Comparison of ENCODE assay signal across 1 cellular context in the genomic region with DNA sequence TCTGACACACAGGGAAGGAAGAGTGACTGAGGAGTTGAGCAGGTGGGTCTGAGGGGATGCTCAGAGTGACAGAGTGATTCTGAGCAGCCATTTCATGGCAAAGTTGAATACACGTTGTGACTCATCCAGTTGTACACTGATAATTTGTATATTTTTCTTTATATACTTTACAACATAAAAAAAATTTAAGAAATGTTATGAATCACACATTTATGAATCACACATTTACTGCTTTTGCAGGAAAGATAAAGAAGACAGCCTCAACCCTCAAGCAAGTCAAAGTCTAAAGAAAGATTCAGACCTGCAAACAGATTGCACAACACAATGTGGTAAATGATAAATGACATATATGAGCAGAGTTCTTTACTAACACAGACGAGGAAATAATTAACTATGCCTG.
TF ChIP-seq lines count a peak whose summit lies in the region.

No MANE protein-coding gene starts in this region.

TF ChIP-seq in SK-N-SH, 30 proteins besides CTCF, POLR2A, EP300 and RAD21 (continued from another document):
- TF ChIP-seq, protein P1, sequence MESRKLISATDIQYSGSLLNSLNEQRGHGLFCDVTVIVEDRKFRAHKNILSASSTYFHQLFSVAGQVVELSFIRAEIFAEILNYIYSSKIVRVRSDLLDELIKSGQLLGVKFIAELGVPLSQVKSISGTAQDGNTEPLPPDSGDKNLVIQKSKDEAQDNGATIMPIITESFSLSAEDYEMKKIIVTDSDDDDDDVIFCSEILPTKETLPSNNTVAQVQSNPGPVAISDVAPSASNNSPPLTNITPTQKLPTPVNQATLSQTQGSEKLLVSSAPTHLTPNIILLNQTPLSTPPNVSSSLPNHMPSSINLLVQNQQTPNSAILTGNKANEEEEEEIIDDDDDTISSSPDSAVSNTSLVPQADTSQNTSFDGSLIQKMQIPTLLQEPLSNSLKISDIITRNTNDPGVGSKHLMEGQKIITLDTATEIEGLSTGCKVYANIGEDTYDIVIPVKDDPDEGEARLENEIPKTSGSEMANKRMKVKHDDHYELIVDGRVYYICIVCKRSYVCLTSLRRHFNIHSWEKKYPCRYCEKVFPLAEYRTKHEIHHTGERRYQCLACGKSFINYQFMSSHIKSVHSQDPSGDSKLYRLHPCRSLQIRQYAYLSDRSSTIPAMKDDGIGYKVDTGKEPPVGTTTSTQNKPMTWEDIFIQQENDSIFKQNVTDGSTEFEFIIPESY (IDR thresholded peaks at IDR 0.05; ENCODE audit: borderline replicate concordance, low read depth): no peak
- TF ChIP-seq NFIC (IDR thresholded peaks at IDR 0.05; ENCODE audit: borderline replicate concordance): no peak
- TF ChIP-seq, protein P2, sequence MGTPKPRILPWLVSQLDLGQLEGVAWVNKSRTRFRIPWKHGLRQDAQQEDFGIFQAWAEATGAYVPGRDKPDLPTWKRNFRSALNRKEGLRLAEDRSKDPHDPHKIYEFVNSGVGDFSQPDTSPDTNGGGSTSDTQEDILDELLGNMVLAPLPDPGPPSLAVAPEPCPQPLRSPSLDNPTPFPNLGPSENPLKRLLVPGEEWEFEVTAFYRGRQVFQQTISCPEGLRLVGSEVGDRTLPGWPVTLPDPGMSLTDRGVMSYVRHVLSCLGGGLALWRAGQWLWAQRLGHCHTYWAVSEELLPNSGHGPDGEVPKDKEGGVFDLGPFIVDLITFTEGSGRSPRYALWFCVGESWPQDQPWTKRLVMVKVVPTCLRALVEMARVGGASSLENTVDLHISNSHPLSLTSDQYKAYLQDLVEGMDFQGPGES (IDR thresholded peaks at IDR 0.05; ENCODE audit: low read depth, low read length): no peak
- no peak for TF ChIP-seq RFX5 (IDR thresholded peaks at IDR 0.05; ENCODE audit: low read length)
- TF ChIP-seq NRF1 (IDR thresholded peaks at IDR 0.05; ENCODE audit: low read depth, low read length): no peak
- TF ChIP-seq TCF12 (IDR thresholded peaks at IDR 0.05): no peak
- TF ChIP-seq FOXJ3 (CRISPR knock-in tag; IDR thresholded peaks at IDR 0.05): no peak
- no peak for TF ChIP-seq TAF1 (IDR thresholded peaks at IDR 0.05; ENCODE audit: borderline replicate concordance, low read depth, low read length)
- TF ChIP-seq RXRA (IDR thresholded peaks at IDR 0.05; ENCODE audit: borderline replicate concordance, low read depth): no peak
- no peak for TF ChIP-seq GATA2 (CRISPR knock-in tag; IDR thresholded peaks at IDR 0.05)
